9 cellular contexts compared by ENCODE assay signal in the genomic region with DNA sequence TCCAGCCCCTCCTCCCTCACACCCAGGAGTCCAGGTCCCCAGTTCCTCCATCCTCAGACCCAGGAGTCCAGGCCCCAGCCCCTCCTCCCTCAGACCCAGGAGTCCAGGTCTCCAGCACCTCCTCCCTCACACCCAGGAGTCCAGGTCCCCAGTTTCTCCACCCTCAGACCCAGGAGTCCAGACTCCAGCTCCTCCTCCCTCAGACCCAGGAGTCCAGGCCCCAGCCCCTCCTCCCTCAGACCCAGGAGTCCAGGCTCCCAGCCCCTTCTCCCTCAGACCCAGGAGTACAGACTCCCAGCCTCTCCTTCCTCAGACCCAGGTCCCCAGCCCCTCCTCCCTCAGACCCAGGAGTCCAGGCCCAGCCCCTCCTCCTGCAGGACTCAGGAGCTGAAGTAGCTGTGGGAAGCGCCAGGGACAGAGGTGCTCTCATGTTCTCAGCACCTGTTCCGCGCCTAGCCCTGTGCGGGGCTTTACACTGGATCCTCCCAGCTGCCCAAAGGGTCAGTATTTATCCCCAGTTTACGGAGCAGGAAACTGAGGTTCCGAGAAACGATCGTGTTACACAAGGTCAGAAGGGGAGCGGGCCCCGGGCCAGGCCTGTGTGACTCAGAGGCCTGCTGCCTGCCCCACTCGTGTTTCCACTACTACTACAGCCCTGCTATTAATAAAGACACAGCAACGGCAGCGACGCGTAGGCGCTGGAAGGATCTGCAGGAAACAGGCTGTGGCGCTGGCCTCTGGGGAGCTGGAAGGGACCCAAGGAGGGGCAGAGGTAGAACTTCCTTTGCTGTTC. TPM values are rescaled to one million over a fixed set of nuclear protein-coding genes. Genes with fewer than 3 reads are reported as not detected.
A peak's percentile ranks its signal among the peaks of the same experiment; 100 is the strongest.
DNase-seq lines count a peak whose midpoint lies in the region; ATAC-seq and TF ChIP-seq lines count a peak whose summit lies in the region.
"Had no signal": no experiment of that assay in that cellular context is flagged by ENCODE, and none has a peak within 500 bp of the region (broad histone marks: within the 10 kb centered on the region; RNA-seq: fewer than 3 reads in every experiment).

No MANE protein-coding gene starts in this region.

- WGBS in mesodermal cell (ENCODE audit: insufficient coverage in 2 of 2), 2 experiments: 79 to 88% methylated on average over 7 to 16 of the region's 17 CpGs

- H3K9me3 ChIP-seq in A673 (ENCODE audit: low read depth, low read length, poor library complexity, severe bottlenecking): no peaks in the 10 kb centered on the region
- H3K9me3 ChIP-seq in mesodermal cell (ENCODE audit: control insufficient read depth, low read length): no peaks in the 10 kb centered on the region

- peaks cover 18% of the 10 kb centered on the region for H3K4me1 Mint-ChIP-seq in glutamatergic neuron (ENCODE audit: low read depth, unreplicated experiment)

- CTCF ChIA-PET in A673 (lab: Charles Lee): no interaction called here

- H3K9me3 Mint-ChIP-seq in glutamatergic neuron (ENCODE audit: unreplicated experiment): peaks cover 20% of the 10 kb centered on the region
- H3K9me3 Mint-ChIP-seq: T-helper 1 cell treated with Interleukin-12 subunit alpha and Interleukin-12 subunit beta and Interleukin-4 antibody, amounts not matched to agents 30 μg/mL and 1 μg/mL, for 36 hours had no signal

- intact Hi-C loops in A673 (cut with micrococcal nuclease; ENCODE audit: unreplicated experiment): no loop called here

- in situ Hi-C loops in KBM-7 (cut with MboI; ENCODE audit: low pct_unique_long_range_greater_than_20kb, low sequenced_read_pairs): no loop called here

- ATAC-seq in GM21723 (IDR thresholded peaks at IDR 0.05; ENCODE audit: unreplicated experiment) (no peak), foreskin keratinocyte (no peak)

- TF ChIP-seq CTCF in A673 (conservative IDR thresholded peaks at IDR 0.05; ENCODE audit: low read depth, low read length): no peak
- no peak for TF ChIP-seq CTCF in glutamatergic neuron (IDR thresholded peaks at IDR 0.05; ENCODE audit: partially characterized antibody, unreplicated experiment)
- no peak for TF ChIP-seq CTCF in foreskin keratinocyte (conservative IDR thresholded peaks at IDR 0.05)

- no peaks in the 10 kb centered on the region for H3K4me1 ChIP-seq in A673 (ENCODE audit: insufficient read depth, low read length, poor library complexity, severe bottlenecking)
- H3K4me1 ChIP-seq in mesodermal cell (ENCODE audit: control insufficient read depth, insufficient read depth, low read length, poor library complexity, severe bottlenecking): peaks cover 22% of the 10 kb centered on the region
- H3K4me1 ChIP-seq in foreskin keratinocyte: peaks cover 5% of the 10 kb centered on the region

- H3K4me3 ChIP-seq in A673 (ENCODE audit: low read depth, low read length, poor library complexity, severe bottlenecking) (no peak overlapping the region), mesodermal cell (ENCODE audit: extremely low read depth, insufficient read depth, low read length, poor library complexity, severe bottlenecking) (no peak overlapping the region)

- no peak overlapping the region for H3K27ac Mint-ChIP-seq in glutamatergic neuron (ENCODE audit: unreplicated experiment)
- H3K27ac Mint-ChIP-seq: T-helper 1 cell treated with Interleukin-12 subunit alpha and Interleukin-12 subunit beta and Interleukin-4 antibody, amounts not matched to agents 30 μg/mL and 1 μg/mL, for 36 hours had no signal

- no peaks in the 10 kb centered on the region for H3K36me3 ChIP-seq in A673 (ENCODE audit: insufficient read depth, low read length, poor library complexity, severe bottlenecking)
- no peaks in the 10 kb centered on the region for H3K36me3 ChIP-seq in mesodermal cell (ENCODE audit: control insufficient read depth, insufficient read depth, low read length)

- H3K27ac ChIP-seq in A673 (ENCODE audit: low read depth, low read length, poor library complexity, severe bottlenecking) (no peak overlapping the region), mesodermal cell (ENCODE audit: low read depth, low read length, severe bottlenecking) (peak overlapping the region; percentile 24), foreskin keratinocyte (no peak overlapping the region)

- H3K36me3 Mint-ChIP-seq in glutamatergic neuron (ENCODE audit: unreplicated experiment): peaks cover 11% of the 10 kb centered on the region

- DNase-seq in A673 (ENCODE audit: low spot score) (peak; percentile 28), KBM-7 (peak; percentile 27), dermis blood vessel endothelial cell (peak; percentile 94), glutamatergic neuron (no peak), NCI-H187 (lab: John Stamatoyannopoulos, UW) (no peak), foreskin keratinocyte (no peak)

- H3K4me3 Mint-ChIP-seq in glutamatergic neuron (ENCODE audit: unreplicated experiment): no peak overlapping the region
- H3K4me3 Mint-ChIP-seq: T-helper 1 cell treated with Interleukin-12 subunit alpha and Interleukin-12 subunit beta and Interleukin-4 antibody, amounts not matched to agents 30 μg/mL and 1 μg/mL, for 36 hours had no signal

- BruUV-seq in A673 (replicated peaks; lab: Mats Ljungman, UMichigan): no TSS peak

- no peaks in the 10 kb centered on the region for H3K27me3 ChIP-seq in A673 (replicated peaks; ENCODE audit: insufficient read depth, low read depth, low read length, poor library complexity)
- H3K27me3 ChIP-seq in foreskin keratinocyte: peaks cover 10% of the 10 kb centered on the region

- H3K27me3 Mint-ChIP-seq in glutamatergic neuron (ENCODE audit: unreplicated experiment): peaks cover 3% of the 10 kb centered on the region

- POLR2A ChIA-PET in A673 (lab: Charles Lee; ENCODE audit: low non-redundant PET): no interaction called here

RNA-seq across cellular contexts. Expression of a gene that starts 1.7 kb away (rescaled TPM):
- total RNA-seq in A673 (2021): not detected in 2 replicates
- total RNA-seq in dermis blood vessel endothelial cell: 0.17 and 0.74 TPM in 2 replicates
- polyA plus RNA-seq in mesodermal cell (2013, experiment 1 of 2): 0.44 TPM
- 1.1 TPM for polyA plus RNA-seq in mesodermal cell (2013, experiment 2 of 2)
- not detected for total RNA-seq in glutamatergic neuron (ENCODE audit: unreplicated experiment)
- not detected in 2 replicates for total RNA-seq in foreskin keratinocyte
- not detected in 2 replicates for polyA plus RNA-seq in foreskin keratinocyte

RNA-seq across cellular contexts. Expression of a gene that starts 10.1 kb away (rescaled TPM):
- total RNA-seq in A673 (2021) (not detected in 2 replicates), dermis blood vessel endothelial cell (not detected in 2 replicates), glutamatergic neuron (ENCODE audit: unreplicated experiment) (0.42 TPM), foreskin keratinocyte (not detected in 2 replicates)
- 0.37 TPM for polyA plus RNA-seq in mesodermal cell (2013, experiment 1 of 2)
- 0.30 TPM for polyA plus RNA-seq in mesodermal cell (2013, experiment 2 of 2)
- not detected in 2 replicates for polyA plus RNA-seq in foreskin keratinocyte

RNA-seq across cellular contexts. Expression of a gene that starts 33.6 kb away (rescaled TPM):
- total RNA-seq in A673 (2021): 27.4 and 27.5 TPM in 2 replicates
- total RNA-seq in dermis blood vessel endothelial cell: 3.2 and 6.7 TPM in 2 replicates
- 20.6 TPM for polyA plus RNA-seq in mesodermal cell (2013, experiment 1 of 2)
- 16.8 TPM for polyA plus RNA-seq in mesodermal cell (2013, experiment 2 of 2)
- 48.9 TPM for total RNA-seq in glutamatergic neuron (ENCODE audit: unreplicated experiment)
- 5.3 and 6.1 TPM in 2 replicates for total RNA-seq in foreskin keratinocyte
- 7.6 and 8.4 TPM in 2 replicates for polyA plus RNA-seq in foreskin keratinocyte

RNA-seq across cellular contexts. Expression of a gene that starts 52.3 kb away (rescaled TPM):
- total RNA-seq in A673 (2021): 27.8 and 29.3 TPM in 2 replicates
- total RNA-seq in dermis blood vessel endothelial cell: 3.9 and 4.9 TPM in 2 replicates
- 13.6 TPM for polyA plus RNA-seq in mesodermal cell (2013, experiment 1 of 2)
- 11.9 TPM for polyA plus RNA-seq in mesodermal cell (2013, experiment 2 of 2)
- 26.0 TPM for total RNA-seq in glutamatergic neuron (ENCODE audit: unreplicated experiment)
- total RNA-seq in foreskin keratinocyte: 6.3 and 7.3 TPM in 2 replicates
- 8.1 and 8.6 TPM in 2 replicates for polyA plus RNA-seq in foreskin keratinocyte

RNA-seq across cellular contexts. Expression of a gene that starts 53.1 kb away (rescaled TPM):
- total RNA-seq in A673 (2021) (6.3 and 7.5 TPM in 2 replicates), dermis blood vessel endothelial cell (12.3 and 14.8 TPM in 2 replicates), glutamatergic neuron (ENCODE audit: unreplicated experiment) (6.7 TPM), foreskin keratinocyte (10.7 and 12.7 TPM in 2 replicates)
- 7.8 TPM for polyA plus RNA-seq in mesodermal cell (2013, experiment 1 of 2)
- 5.7 TPM for polyA plus RNA-seq in mesodermal cell (2013, experiment 2 of 2)
- 15.8 and 18.7 TPM in 2 replicates for polyA plus RNA-seq in foreskin keratinocyte

Comparison
In these comparisons a context has a peak if more than half of its experiments do, and no peak if none do; other contexts are left out.
1. DNase-seq: peak in A673 (single experiment), KBM-7 (single experiment) and dermis blood vessel endothelial cell (single experiment); none in glutamatergic neuron (single experiment), NCI-H187 (0 of 2) and foreskin keratinocyte (0 of 2).